In the genomic region with DNA sequence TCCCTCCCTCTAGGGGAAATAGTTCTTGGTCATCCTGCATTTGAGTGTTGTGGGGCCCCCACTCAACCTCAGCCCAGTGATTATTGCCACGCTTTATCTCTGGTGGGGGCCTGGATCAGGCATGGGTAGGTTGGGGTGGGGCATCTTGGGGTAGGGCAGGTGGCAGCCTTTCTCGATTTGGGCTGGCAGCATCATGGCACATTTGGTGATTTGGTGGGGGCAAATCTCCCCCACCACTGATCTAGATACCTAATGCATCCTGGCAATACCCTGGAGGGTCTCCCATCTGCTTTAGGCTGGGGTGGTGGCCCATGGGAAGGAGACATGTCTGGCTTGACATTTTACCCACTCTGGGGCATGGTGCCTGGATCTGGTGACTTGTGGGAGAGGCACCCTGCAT, we compare ENCODE assay signal across 26 cellular contexts.
"Had no signal": no experiment of that assay in that cellular context is flagged by ENCODE, and none has a peak within 500 bp of the region (broad histone marks: within the 10 kb centered on the region; RNA-seq: fewer than 3 reads in every experiment).

No MANE protein-coding gene starts in this region.

- H3K4me3 ChIP-seq: esophagus squamous epithelium, heart right ventricle, left ventricle myocardium inferior, lung, mucosa of descending colon, ovary, right lobe of liver, SK-N-MC, upper lobe of left lung had no signal

- H3K4me1 ChIP-seq: esophagus squamous epithelium, heart right ventricle, left ventricle myocardium inferior, right lobe of liver, upper lobe of left lung had no signal

- H3K36me3 ChIP-seq: ovary, right lobe of liver had no signal

- H3K27ac ChIP-seq: epithelial cell of prostate, esophagus squamous epithelium, heart right ventricle, left ventricle myocardium inferior, ovary, right lobe of liver, SK-N-MC, upper lobe of left lung, VCaP had no signal

- DNase-seq: activated CD4-positive, alpha-beta T cell treated with anti-CD3 and anti-CD28 coated beads for 4 hours; activated CD4-positive, alpha-beta T cell treated with anti-CD3 and anti-CD28 coated beads, Interleukin-2, amount 50 U/mL, for 4 hours; activated naive CD4-positive, alpha-beta T cell treated with Interleukin-2 at 50 U/mL for 16 hours; activated T-cell treated with anti-CD3 and anti-CD28 coated beads for 4 hours; amniotic stem cell; caudate nucleus; esophagus squamous epithelium; foreskin melanocyte; heart right ventricle; kidney glomerular epithelial cell; left ventricle myocardium inferior; mesendoderm; mucosa of descending colon; ovary; right lobe of liver; small intestine; stimulated activated CD4-positive, alpha-beta T cell treated with anti-CD3 and anti-CD28 coated beads, Interleukin-4, amount 100 ng/mL, for 24 hours; T-helper 9 cell; upper lobe of left lung had no signal

- H3K9me3 ChIP-seq: esophagus squamous epithelium, heart right ventricle, left ventricle myocardium inferior, mucosa of descending colon, neutrophil, ovary, right lobe of liver, upper lobe of left lung had no signal

- H3K27me3 ChIP-seq: esophagus squamous epithelium, heart right ventricle, neutrophil, ovary, right lobe of liver, upper lobe of left lung had no signal

- ATAC-seq: activated T-helper 17 cell treated with anti-CD3 and anti-CD28 coated beads, Interleukin-2, amount 50 U/mL, for 72 hours; heart right ventricle; mucosa of descending colon; right lobe of liver; stimulated activated effector memory CD8-positive, alpha-beta T cell treated with anti-CD3 and anti-CD28 coated beads, Interleukin-12 subunit alpha, Interleukin-12 subunit beta, amount 100 ng/mL, for 72 hours had no signal
